In the genomic region with DNA sequence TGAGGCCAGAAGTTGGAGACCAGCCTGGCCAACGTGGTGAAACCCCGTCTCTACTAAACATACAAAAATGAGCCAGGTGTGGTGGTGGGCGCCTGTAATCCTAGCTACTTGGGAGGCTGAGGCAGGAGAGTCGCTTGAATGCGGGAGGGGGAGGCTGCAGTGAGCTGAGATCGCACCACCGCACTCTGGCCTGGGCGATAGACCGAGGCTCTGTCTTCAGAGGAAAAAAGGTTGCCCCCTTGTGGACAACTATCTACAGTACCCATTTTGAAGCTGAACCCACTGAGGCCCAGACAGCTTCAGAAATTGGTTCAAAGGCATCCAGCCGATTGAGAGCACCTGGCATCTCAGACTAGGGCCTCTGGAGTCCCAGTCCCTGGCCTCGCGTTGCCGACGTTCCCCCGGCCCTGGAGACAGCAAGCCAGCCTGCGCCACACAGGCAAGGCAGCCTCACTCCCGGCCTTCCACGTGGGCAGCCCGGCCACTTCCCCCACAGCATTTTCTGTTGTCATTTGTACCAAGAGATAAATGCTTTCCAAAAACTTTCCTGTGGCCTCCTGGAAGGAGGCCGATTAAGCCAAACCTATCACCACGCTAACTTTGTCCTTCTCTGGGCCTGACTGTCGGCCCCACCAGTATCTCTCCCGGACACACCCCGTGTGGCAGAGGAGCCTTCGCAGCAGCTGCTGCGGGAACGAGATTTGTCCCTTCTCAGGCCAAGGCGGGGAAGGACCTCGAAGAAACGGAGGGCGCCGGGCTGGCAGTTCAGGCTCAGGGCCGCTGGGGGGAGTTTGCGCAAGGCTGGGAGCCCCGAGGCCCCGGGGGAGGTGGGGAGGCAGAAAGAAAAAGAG, we compare ENCODE assay signal across 8 cellular contexts.
DNase-seq lines count a peak whose midpoint lies in the region; ATAC-seq and TF ChIP-seq lines count a peak whose summit lies in the region.

No MANE protein-coding gene starts in this region.

- peak overlapping the region; percentile 65 for H3K4me3 Mint-ChIP-seq in endothelial cell (ENCODE audit: unreplicated experiment)

- H3K9ac ChIP-seq in GM23248 (no peak overlapping the region), neuronal stem cell (ENCODE audit: low read depth, low read length, poor library complexity) (peak overlapping the region; percentile 17)

- no peak overlapping the region for H4K8ac ChIP-seq in neuronal stem cell (ENCODE audit: low read depth, low read length)

- DNase-seq in ACHN (peak; percentile 22), GM23248 (peak; percentile 33), WERI-Rb-1 (peak; percentile 76), endothelial cell (ENCODE audit: low spot score) (peak; percentile 49), neuronal stem cell (ENCODE audit: low spot score) (peak; percentile 43), NCI-H1436 (lab: John Stamatoyannopoulos, UW) (no peak), tibial artery (no peak)

- no peak overlapping the region for H3K4me2 ChIP-seq in GM23248 (ENCODE audit: unreplicated experiment)
- peak overlapping the region; percentile 31 for H3K4me2 ChIP-seq in neuronal stem cell (ENCODE audit: insufficient read depth, low read length, poor library complexity, severe bottlenecking)

- H2AFZ ChIP-seq in GM23248 (no peak overlapping the region), neuronal stem cell (ENCODE audit: low read length) (no peak overlapping the region)

- H3K27ac ChIP-seq in GM23248 (no peak overlapping the region), WERI-Rb-1 (no peak overlapping the region), neuronal stem cell (replicated peaks; ENCODE audit: low read length) (no peak overlapping the region), tibial artery (no peak overlapping the region)

- peak overlapping the region; percentile 44 for H2AK5ac ChIP-seq in neuronal stem cell (ENCODE audit: low read depth, low read length)

- peak overlapping the region; percentile 78 for H3K27ac Mint-ChIP-seq in endothelial cell (ENCODE audit: unreplicated experiment)

- no peak overlapping the region for H3K14ac ChIP-seq in neuronal stem cell (ENCODE audit: low read length)

- H3K79me1 ChIP-seq in neuronal stem cell (ENCODE audit: low read depth, low read length): no peaks in the 10 kb centered on the region

- no peak overlapping the region for H4K91ac ChIP-seq in neuronal stem cell (ENCODE audit: low read depth, low read length, poor library complexity)

- H2BK120ac ChIP-seq in neuronal stem cell (ENCODE audit: low read depth, low read length): no peak overlapping the region

- H3K27me3 ChIP-seq in GM23248 (replicated peaks; ENCODE audit: insufficient read depth): no peaks in the 10 kb centered on the region
- H3K27me3 ChIP-seq in WERI-Rb-1 (ENCODE audit: insufficient read depth, low read depth, severe bottlenecking): peaks cover 19% of the 10 kb centered on the region
- no peaks in the 10 kb centered on the region for H3K27me3 ChIP-seq in neuronal stem cell (ENCODE audit: control insufficient read depth in 3 of 3, insufficient read depth in 3 of 3, low read depth in 1 of 3, low read length in 3 of 3)
- peaks cover 0 to 5% of the 10 kb centered on the region in 2 donors for H3K27me3 ChIP-seq in tibial artery

- no peak for ATAC-seq in GM21576 (IDR thresholded peaks at IDR 0.05; ENCODE audit: unreplicated experiment)

- H3K9me2 ChIP-seq in GM23248 (ENCODE audit: insufficient read depth): no peaks in the 10 kb centered on the region

- TF ChIP-seq CTCF in WERI-Rb-1 (IDR thresholded peaks at IDR 0.05; ENCODE audit: low read depth, low read length): peak; percentile 70
- TF ChIP-seq CTCF in endothelial cell (IDR thresholded peaks at IDR 0.05; ENCODE audit: unreplicated experiment): peak; percentile 77
- TF ChIP-seq CTCF in tibial artery (IDR thresholded peaks at IDR 0.05): peak in 1 of 2 experiments; percentile 38

- H3K36me3 ChIP-seq in GM23248 (ENCODE audit: low read depth) (peaks cover 17% of the 10 kb centered on the region; the same call in 1 of the 2 replicates), WERI-Rb-1 (no peaks in the 10 kb centered on the region), neuronal stem cell (replicated peaks in 1 of 2; ENCODE audit: control insufficient read depth in 2 of 2, insufficient read depth in 2 of 2, low read length in 2 of 2) (no peaks in the 10 kb centered on the region), tibial artery (peaks cover 0 to 14% (median 0%) of the 10 kb centered on the region in 3 donors)

- H2BK12ac ChIP-seq in neuronal stem cell (ENCODE audit: low read length): no peak overlapping the region

- H3K9me3 ChIP-seq in GM23248 (ENCODE audit: low read depth) (no peaks in the 10 kb centered on the region), WERI-Rb-1 (ENCODE audit: severe bottlenecking) (no peaks in the 10 kb centered on the region), neuronal stem cell (replicated peaks in 1 of 2; ENCODE audit: control insufficient read depth in 2 of 2, insufficient read depth in 1 of 2, low read depth in 1 of 2, low read length in 2 of 2) (no peaks in the 10 kb centered on the region), tibial artery (no peaks in the 10 kb centered on the region)

- H3K9me3 Mint-ChIP-seq in endothelial cell (ENCODE audit: unreplicated experiment): no peaks in the 10 kb centered on the region

- peaks cover 85% of the 10 kb centered on the region for H3K36me3 Mint-ChIP-seq in endothelial cell (ENCODE audit: low read depth, unreplicated experiment)

- WGBS in GM23248 (ENCODE audit: low coverage in 1 of 2, low lambda C conversion rate in 2 of 2, missing lambda C conversion rate in 2 of 2), 2 experiments: 91% methylated on average over 32 to 36 of the region's 36 CpGs
- no CpG with 5 or more reads among the region's 36 CpGs for WGBS in neuronal stem cell (ENCODE audit: extremely low coverage in 2 of 2, insufficient read length in 2 of 2, insufficient replicate concordance in 1 of 2), 2 donors

- no peaks in the 10 kb centered on the region for H4K20me1 ChIP-seq in GM23248 (ENCODE audit: insufficient read depth)

- H3K4ac ChIP-seq in neuronal stem cell (ENCODE audit: low read length): no peak overlapping the region

- no peaks in the 10 kb centered on the region for H3K4me1 ChIP-seq in GM23248 (ENCODE audit: insufficient read depth)
- H3K4me1 ChIP-seq in neuronal stem cell (ENCODE audit: control insufficient read depth in 2 of 2, insufficient read depth in 1 of 2, low read depth in 1 of 2, low read length in 2 of 2): peaks cover 9 to 11% of the 10 kb centered on the region in 2 donors
- peaks cover 0 to 8% (median 0%) of the 10 kb centered on the region in 4 donors for H3K4me1 ChIP-seq in tibial artery

- peaks cover 12% of the 10 kb centered on the region for H3K27me3 Mint-ChIP-seq in endothelial cell (ENCODE audit: unreplicated experiment)

- H3F3A ChIP-seq in GM23248 (ENCODE audit: insufficient read depth): no peaks in the 10 kb centered on the region

- peak overlapping the region; percentile 62 for H3K18ac ChIP-seq in neuronal stem cell (ENCODE audit: low read length)

- H3K4me1 Mint-ChIP-seq in endothelial cell (ENCODE audit: unreplicated experiment): peaks cover 58% of the 10 kb centered on the region

- intact Hi-C loops in tibial artery (cut with DNase I; ENCODE audit: low total_unique reads): no loop called here

- in situ Hi-C loops in ACHN (cut with HindIII; ENCODE audit: low pct_ligation_motif_present, low pct_unique_long_range_greater_than_20kb, low sequenced_read_pairs) (no loop called here), GM23248 (cut with MboI) (no loop called here)

- H3K23ac ChIP-seq in neuronal stem cell (ENCODE audit: low read depth, low read length, poor library complexity): no peak overlapping the region

- no peak overlapping the region for H2BK5ac ChIP-seq in neuronal stem cell (ENCODE audit: low read length)

- H2BK15ac ChIP-seq in neuronal stem cell (ENCODE audit: low read length): peak overlapping the region; percentile 79

- H3K4me3 ChIP-seq in GM23248: no peak overlapping the region
- no peak overlapping the region for H3K4me3 ChIP-seq in WERI-Rb-1 (ENCODE audit: low read depth, low read length)
- H3K4me3 ChIP-seq in neuronal stem cell (ENCODE audit: low read length in 2 of 2): no peak overlapping the region
- no peak overlapping the region for H3K4me3 ChIP-seq in tibial artery

- H3K79me2 ChIP-seq in GM23248 (ENCODE audit: insufficient read depth): no peaks in the 10 kb centered on the region

Comparison
In these comparisons a context has a peak if more than half of its experiments do, and no peak if none do; other contexts are left out.
1. DNase-seq: peak in ACHN (single experiment), GM23248 (single experiment), WERI-Rb-1 (single experiment), endothelial cell (single experiment) and neuronal stem cell (single experiment); none in NCI-H1436 (single experiment) and tibial artery (0 of 2).